In the genomic region with DNA sequence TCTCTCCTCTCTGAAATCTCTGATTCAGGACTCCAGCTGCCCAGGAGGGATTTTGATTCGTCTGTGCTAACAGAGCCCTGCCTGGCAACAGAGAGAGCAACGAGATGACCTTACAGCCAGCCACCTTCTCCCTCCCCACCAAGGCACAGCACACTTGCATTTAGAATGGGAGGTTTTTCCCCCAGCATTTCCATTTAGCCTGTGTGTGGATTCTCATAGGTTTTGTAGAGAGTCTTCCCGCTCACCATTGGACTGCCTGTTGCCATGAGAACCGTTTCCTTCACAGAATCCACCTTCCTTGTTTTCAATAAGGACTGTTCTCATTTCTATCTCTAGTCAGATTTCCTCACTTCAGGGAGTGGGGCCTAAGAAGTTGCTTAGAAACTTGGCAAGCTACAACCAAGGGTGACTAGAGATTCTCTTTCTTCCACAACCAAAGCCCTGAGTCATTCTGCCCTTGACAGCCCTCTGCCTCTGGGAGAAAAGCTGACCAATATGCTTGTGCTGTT, we compare ENCODE assay signal across 8 cellular contexts. TPM values are rescaled to one million over a fixed set of nuclear protein-coding genes. Genes with fewer than 3 reads are reported as not detected.
A peak's percentile ranks its signal among the peaks of the same experiment; 100 is the strongest.
DNase-seq lines count a peak whose midpoint lies in the region; ATAC-seq and TF ChIP-seq lines count a peak whose summit lies in the region.

No MANE protein-coding gene starts in this region.

- intact Hi-C loops in left lung (cut with DNase I), result no loop called here

- peak; percentile 76 for DNase-seq in AG09319 (ENCODE audit: extremely low read depth, low read depth)
- DNase-seq in HCEC 1CT, result peak; percentile 77
- DNase-seq in astrocyte of the hippocampus (ENCODE audit: low read depth, low spot score), result peak; percentile 85
- no peak for DNase-seq in left lung
- DNase-seq in left lobe of liver (ENCODE audit: low spot score), result no peak

- peak; percentile 5 for ATAC-seq in left lung
- ATAC-seq in left lobe of liver, result no peak
- ATAC-seq in HG03095 (IDR thresholded peaks at IDR 0.05; ENCODE audit: unreplicated experiment), result no peak
- no peak for ATAC-seq in HG03520 (IDR thresholded peaks at IDR 0.05; ENCODE audit: unreplicated experiment)
- no peak for ATAC-seq in GM19395 (IDR thresholded peaks at IDR 0.05; ENCODE audit: unreplicated experiment)

- H3K36me3 ChIP-seq in left lung, result peaks cover 0 to 13% of the 10 kb centered on the region in 2 donors

- H3K9me3 ChIP-seq in left lung, result no peaks in the 10 kb centered on the region

- no peaks in the 10 kb centered on the region for H3K27me3 ChIP-seq in left lung

- peaks cover 7 to 50% of the 10 kb centered on the region in 2 donors for H3K4me1 ChIP-seq in left lung

- peak overlapping the region in 1 of 2 donors; percentile 48 for H3K27ac ChIP-seq in left lung

- TF ChIP-seq CTCF in AG09319 (IDR thresholded peaks at IDR 0.05; ENCODE audit: low read depth, low read length) (no peak), left lung (IDR thresholded peaks at IDR 0.05) (no peak)

- no peak overlapping the region for H3K4me3 ChIP-seq in left lung

RNA-seq across cellular contexts. Expression of a gene that starts 5.8 kb away (rescaled TPM):
- 10 to 100 TPM in 1 of 2 donors, 1 to 10 TPM in 1; 8.7 to 17.8 TPM for total RNA-seq in left lung
- 1.3 TPM for total RNA-seq in left lobe of liver

RNA-seq across cellular contexts. Expression of a gene that starts 42.8 kb away (rescaled TPM):
- total RNA-seq in left lung (10 to 100 TPM; 26.5 to 40.9 TPM), left lobe of liver (13.1 TPM)

Comparison
In these comparisons a context has a peak if more than half of its experiments do, and no peak if none do; other contexts are left out.
1. DNase-seq: peak in AG09319 (single experiment), HCEC 1CT (single experiment) and astrocyte of the hippocampus (single experiment); none in left lung (0 of 2) and left lobe of liver (single experiment).